In genomic region chr9:134175808-134176598, GRCh38 we compare ENCODE assay signal across 1 cellular context.
TF ChIP-seq lines count a peak whose summit lies in the region.

No MANE protein-coding gene starts in this region.

TF ChIP-seq in HepG2, 621 proteins besides CTCF, POLR2A, EP300 and RAD21 (continued from another document and continues in another):
- TF ChIP-seq ZNF350 (CRISPR knock-in tag; IDR thresholded peaks at IDR 0.05; ENCODE audit: borderline replicate concordance, low read depth) (peak; percentile 64; the same call in 1 of the 2 replicates), HNF1B (CRISPR knock-in tag; IDR thresholded peaks at IDR 0.05) (peak; percentile 52), KDM5B (CRISPR knock-in tag; IDR thresholded peaks at IDR 0.05; ENCODE audit: borderline replicate concordance) (peak; percentile 39; the same call in 1 of the 2 replicates), HOXA5 (CRISPR knock-in tag; IDR thresholded peaks at IDR 0.05) (peak; percentile 63; the same call in 1 of the 2 replicates), SIX4 (CRISPR knock-in tag; IDR thresholded peaks at IDR 0.05) (peak; percentile 92), ZFP91 (CRISPR knock-in tag; IDR thresholded peaks at IDR 0.05; ENCODE audit: borderline replicate concordance) (peak; percentile 75; the same call in 1 of the 2 replicates), ZNF572 (CRISPR knock-in tag; IDR thresholded peaks at IDR 0.05) (peak; percentile 82; the same call in 1 of the 2 replicates), GABPB1 (CRISPR knock-in tag; IDR thresholded peaks at IDR 0.05) (peak; percentile 50; the same call in 1 of the 2 replicates), HDAC1 (CRISPR knock-in tag; IDR thresholded peaks at IDR 0.05) (peak; percentile 70), KMT2A (CRISPR knock-in tag; IDR thresholded peaks at IDR 0.05) (no peak), GATA4 (IDR thresholded peaks at IDR 0.05; ENCODE audit: borderline replicate concordance, low read depth) (no peak), ZNF574 (CRISPR knock-in tag; IDR thresholded peaks at IDR 0.05) (peak; percentile 17; the same call in 1 of the 2 replicates), ZNF33A (CRISPR knock-in tag; IDR thresholded peaks at IDR 0.05; ENCODE audit: borderline replicate concordance) (no peak), ZNF672 (CRISPR knock-in tag; IDR thresholded peaks at IDR 0.05) (no peak), TGIF2 (CRISPR knock-in tag; IDR thresholded peaks at IDR 0.05) (peak; percentile 29; the same call in 1 of the 2 replicates), ZNF432 (CRISPR knock-in tag; IDR thresholded peaks at IDR 0.05; ENCODE audit: borderline replicate concordance) (no peak), DDIT3 (CRISPR knock-in tag; IDR thresholded peaks at IDR 0.05) (no peak), PPARG (CRISPR knock-in tag; conservative IDR thresholded peaks at IDR 0.05) (0 out of 2 replicates have a peak, but pooled peaks have one; percentile 9), MEIS2 (CRISPR knock-in tag; IDR thresholded peaks at IDR 0.05) (peak; percentile 76), TARDBP (CRISPR knock-in tag; IDR thresholded peaks at IDR 0.05) (peak; percentile 60; the same call in 1 of the 2 replicates), ZNF614 (CRISPR knock-in tag; IDR thresholded peaks at IDR 0.05; ENCODE audit: borderline replicate concordance) (0 out of 2 replicates have a peak, but pooled peaks have one; percentile 21), ZNF75D (CRISPR knock-in tag; IDR thresholded peaks at IDR 0.05; ENCODE audit: borderline replicate concordance) (no peak), HOXA3 (CRISPR knock-in tag; IDR thresholded peaks at IDR 0.05) (peak; percentile 83; the same call in 1 of the 2 replicates), ZNF205 (CRISPR knock-in tag; IDR thresholded peaks at IDR 0.05) (no peak), CREM (IDR thresholded peaks at IDR 0.05) (no peak), CREM (CRISPR knock-in tag; IDR thresholded peaks at IDR 0.05) (no peak), SNAPC2 (CRISPR knock-in tag; IDR thresholded peaks at IDR 0.05) (peak; percentile 33; the same call in 1 of the 2 replicates), ZNF564 (CRISPR knock-in tag; IDR thresholded peaks at IDR 0.05) (peak; percentile 66; the same call in 1 of the 2 replicates), HNF4A (CRISPR knock-in tag; IDR thresholded peaks at IDR 0.05) (peak; percentile 97), CBFB (CRISPR knock-in tag; IDR thresholded peaks at IDR 0.05) (0 out of 2 replicates have a peak, but pooled peaks have one; percentile 30), ZNF292 (CRISPR knock-in tag; IDR thresholded peaks at IDR 0.05; ENCODE audit: borderline replicate concordance, low read depth) (peak; percentile 86), RBM22 (optimal IDR thresholded peaks at IDR 0.05; ENCODE audit: low read length) (no peak), BORCS8-MEF2B (CRISPR knock-in tag; IDR thresholded peaks at IDR 0.05) (peak; percentile 82), MTA1 (CRISPR knock-in tag; IDR thresholded peaks at IDR 0.05; ENCODE audit: borderline replicate concordance) (peak; percentile 97; the same call in 1 of the 2 replicates), HNF4G (IDR thresholded peaks at IDR 0.05; ENCODE audit: borderline replicate concordance, low read depth, low read length) (peak; percentile 63), HNF4G (CRISPR knock-in tag; IDR thresholded peaks at IDR 0.05; ENCODE audit: borderline replicate concordance, low read depth) (peak; percentile 93), ZNF180 (CRISPR knock-in tag; IDR thresholded peaks at IDR 0.05; ENCODE audit: borderline replicate concordance, low read depth) (no peak), ZFP90 (CRISPR knock-in tag; IDR thresholded peaks at IDR 0.05; ENCODE audit: borderline replicate concordance) (0 out of 2 replicates have a peak, but pooled peaks have one; percentile 70), HMGA1 (CRISPR knock-in tag; conservative IDR thresholded peaks at IDR 0.05) (no peak), ZNF367 (CRISPR knock-in tag; IDR thresholded peaks at IDR 0.05; ENCODE audit: borderline replicate concordance) (no peak), RARA (CRISPR knock-in tag; IDR thresholded peaks at IDR 0.05) (peak; percentile 62), PHF21A (CRISPR knock-in tag; IDR thresholded peaks at IDR 0.05) (peak; percentile 93), ZNF326 (CRISPR knock-in tag; IDR thresholded peaks at IDR 0.05; ENCODE audit: borderline replicate concordance) (no peak), ZBTB49 (CRISPR knock-in tag; IDR thresholded peaks at IDR 0.05; ENCODE audit: borderline replicate concordance) (no peak), IRF2 (CRISPR knock-in tag; IDR thresholded peaks at IDR 0.05) (peak; percentile 21; the same call in 1 of the 2 replicates), NR2F6 (IDR thresholded peaks at IDR 0.05) (peak; percentile 78), NR2F6 (CRISPR knock-in tag; IDR thresholded peaks at IDR 0.05) (peak; percentile 89), ZSCAN5A (CRISPR knock-in tag; IDR thresholded peaks at IDR 0.05; ENCODE audit: borderline replicate concordance) (no peak), ZNF749 (CRISPR knock-in tag; IDR thresholded peaks at IDR 0.05; ENCODE audit: borderline replicate concordance) (0 out of 2 replicates have a peak, but pooled peaks have one; percentile 49)
- TF ChIP-seq, protein P1, sequence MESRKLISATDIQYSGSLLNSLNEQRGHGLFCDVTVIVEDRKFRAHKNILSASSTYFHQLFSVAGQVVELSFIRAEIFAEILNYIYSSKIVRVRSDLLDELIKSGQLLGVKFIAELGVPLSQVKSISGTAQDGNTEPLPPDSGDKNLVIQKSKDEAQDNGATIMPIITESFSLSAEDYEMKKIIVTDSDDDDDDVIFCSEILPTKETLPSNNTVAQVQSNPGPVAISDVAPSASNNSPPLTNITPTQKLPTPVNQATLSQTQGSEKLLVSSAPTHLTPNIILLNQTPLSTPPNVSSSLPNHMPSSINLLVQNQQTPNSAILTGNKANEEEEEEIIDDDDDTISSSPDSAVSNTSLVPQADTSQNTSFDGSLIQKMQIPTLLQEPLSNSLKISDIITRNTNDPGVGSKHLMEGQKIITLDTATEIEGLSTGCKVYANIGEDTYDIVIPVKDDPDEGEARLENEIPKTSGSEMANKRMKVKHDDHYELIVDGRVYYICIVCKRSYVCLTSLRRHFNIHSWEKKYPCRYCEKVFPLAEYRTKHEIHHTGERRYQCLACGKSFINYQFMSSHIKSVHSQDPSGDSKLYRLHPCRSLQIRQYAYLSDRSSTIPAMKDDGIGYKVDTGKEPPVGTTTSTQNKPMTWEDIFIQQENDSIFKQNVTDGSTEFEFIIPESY (CRISPR knock-in tag; IDR thresholded peaks at IDR 0.05) = peak; percentile 50
- TF ChIP-seq, protein P2, sequence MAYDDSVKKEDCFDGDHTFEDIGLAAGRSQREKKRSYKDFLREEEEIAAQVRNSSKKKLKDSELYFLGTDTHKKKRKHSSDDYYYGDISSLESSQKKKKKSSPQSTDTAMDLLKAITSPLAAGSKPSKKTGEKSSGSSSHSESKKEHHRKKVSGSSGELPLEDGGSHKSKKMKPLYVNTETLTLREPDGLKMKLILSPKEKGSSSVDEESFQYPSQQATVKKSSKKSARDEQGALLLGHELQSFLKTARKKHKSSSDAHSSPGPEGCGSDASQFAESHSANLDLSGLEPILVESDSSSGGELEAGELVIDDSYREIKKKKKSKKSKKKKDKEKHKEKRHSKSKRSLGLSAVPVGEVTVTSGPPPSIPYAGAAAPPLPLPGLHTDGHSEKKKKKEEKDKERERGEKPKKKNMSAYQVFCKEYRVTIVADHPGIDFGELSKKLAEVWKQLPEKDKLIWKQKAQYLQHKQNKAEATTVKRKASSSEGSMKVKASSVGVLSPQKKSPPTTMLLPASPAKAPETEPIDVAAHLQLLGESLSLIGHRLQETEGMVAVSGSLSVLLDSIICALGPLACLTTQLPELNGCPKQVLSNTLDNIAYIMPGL (CRISPR knock-in tag; IDR thresholded peaks at IDR 0.05; ENCODE audit: borderline replicate concordance in 1 of 2, low read depth in 1 of 2) = peak; percentile 16 to 65; a peak in 2 of 4 replicates
- TF ChIP-seq, protein P3, sequence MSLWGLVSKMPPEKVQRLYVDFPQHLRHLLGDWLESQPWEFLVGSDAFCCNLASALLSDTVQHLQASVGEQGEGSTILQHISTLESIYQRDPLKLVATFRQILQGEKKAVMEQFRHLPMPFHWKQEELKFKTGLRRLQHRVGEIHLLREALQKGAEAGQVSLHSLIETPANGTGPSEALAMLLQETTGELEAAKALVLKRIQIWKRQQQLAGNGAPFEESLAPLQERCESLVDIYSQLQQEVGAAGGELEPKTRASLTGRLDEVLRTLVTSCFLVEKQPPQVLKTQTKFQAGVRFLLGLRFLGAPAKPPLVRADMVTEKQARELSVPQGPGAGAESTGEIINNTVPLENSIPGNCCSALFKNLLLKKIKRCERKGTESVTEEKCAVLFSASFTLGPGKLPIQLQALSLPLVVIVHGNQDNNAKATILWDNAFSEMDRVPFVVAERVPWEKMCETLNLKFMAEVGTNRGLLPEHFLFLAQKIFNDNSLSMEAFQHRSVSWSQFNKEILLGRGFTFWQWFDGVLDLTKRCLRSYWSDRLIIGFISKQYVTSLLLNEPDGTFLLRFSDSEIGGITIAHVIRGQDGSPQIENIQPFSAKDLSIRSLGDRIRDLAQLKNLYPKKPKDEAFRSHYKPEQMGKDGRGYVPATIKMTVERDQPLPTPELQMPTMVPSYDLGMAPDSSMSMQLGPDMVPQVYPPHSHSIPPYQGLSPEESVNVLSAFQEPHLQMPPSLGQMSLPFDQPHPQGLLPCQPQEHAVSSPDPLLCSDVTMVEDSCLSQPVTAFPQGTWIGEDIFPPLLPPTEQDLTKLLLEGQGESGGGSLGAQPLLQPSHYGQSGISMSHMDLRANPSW (CRISPR knock-in tag; IDR thresholded peaks at IDR 0.05; ENCODE audit: borderline replicate concordance) = peak; percentile 19; the same call in 1 of the 2 replicates
